Comparison of ENCODE assay signal across 9 cellular contexts in genomic region chr7:48035967-48036478, GRCh38. TPM values are rescaled to one million over a fixed set of nuclear protein-coding genes. Genes with fewer than 3 reads are reported as not detected.
DNase-seq lines count a peak whose midpoint lies in the region; ATAC-seq and TF ChIP-seq lines count a peak whose summit lies in the region.
"Had no signal": no experiment of that assay in that cellular context is flagged by ENCODE, and none has a peak within 500 bp of the region (broad histone marks: within the 10 kb centered on the region; RNA-seq: fewer than 3 reads in every experiment).

No MANE protein-coding gene starts in this region.

- no peak for ATAC-seq in effector memory CD8-positive, alpha-beta T cell (replicated peaks)
- no peak for ATAC-seq in GM18502 (IDR thresholded peaks at IDR 0.05; ENCODE audit: poor library complexity, unreplicated experiment)
- no peak for ATAC-seq in HG03469 (IDR thresholded peaks at IDR 0.05; ENCODE audit: unreplicated experiment)

- peak overlapping the region; percentile 63 for H2AFZ ChIP-seq in OCI-LY7 (ENCODE audit: low read length)

- DNase-seq in NCI-H146 (lab: John Stamatoyannopoulos, UW) (peak; percentile 24), NCI-H146 treated with DMSO at 0.1 percent for 48 hours (lab: John Stamatoyannopoulos, UW; ENCODE audit: unreplicated experiment) (no peak), OCI-LY7 (ENCODE audit: low spot score) (no peak)
- peak in 1 of 3 experiments; percentile 8 for DNase-seq in effector memory CD8-positive, alpha-beta T cell
- DNase-seq in activated CD4-positive, CD25-positive, alpha-beta regulatory T cell (lab: John Stamatoyannopoulos, UW) = no peak

- H3K4me2 ChIP-seq in OCI-LY7 (ENCODE audit: low read length) = peak overlapping the region; percentile 82

- peaks cover 7 to 8% of the 10 kb centered on the region in 2 donors for H3K4me1 Mint-ChIP-seq in effector memory CD8-positive, alpha-beta T cell (ENCODE audit: low read depth in 2 of 2)

- intact Hi-C loops in OCI-LY7 (cut with micrococcal nuclease; ENCODE audit: unreplicated experiment) = loop anchor here (2.0 to 5.0 kb wide), 2 partner anchors 45 to 76 kb away; no protein-coding TSS in a partner anchor

- peaks cover 13 to 27% of the 10 kb centered on the region in 2 donors for H3K27me3 Mint-ChIP-seq in effector memory CD8-positive, alpha-beta T cell

- H3K36me3 ChIP-seq in OCI-LY7 (ENCODE audit: insufficient read depth, low read length) (no peaks in the 10 kb centered on the region), muscle layer of colon (ENCODE audit: insufficient read depth, low read length) (no peaks in the 10 kb centered on the region)

- H3K27me3 ChIP-seq in muscle layer of colon (ENCODE audit: control insufficient read depth in 1 of 2, insufficient read depth in 2 of 2, low read length in 2 of 2) = peaks cover 4 to 20% of the 10 kb centered on the region in 2 donors

- peaks cover 8% of the 10 kb centered on the region for H3K36me3 Mint-ChIP-seq in effector memory CD8-positive, alpha-beta T cell (ENCODE audit: insufficient read depth)

- no peak overlapping the region for H3K27ac ChIP-seq in OCI-LY7 (ENCODE audit: low read depth, low read length, poor library complexity, severe bottlenecking)
- no peak overlapping the region for H3K27ac ChIP-seq in muscle layer of colon (ENCODE audit: low read depth, low read length)
- H3K27ac ChIP-seq: C4-2B had no signal

- H3K4me3 ChIP-seq in OCI-LY7 (ENCODE audit: low read depth, low read length, poor library complexity, severe bottlenecking) (peak overlapping the region; percentile 73), muscle layer of colon (ENCODE audit: low read depth in 1 of 2, low read length in 2 of 2) (peak overlapping the region; percentile 21 to 61)

- POLR2A ChIA-PET in OCI-LY7 (lab: Charles Lee) = no interaction called here

- TF ChIP-seq CTCF in OCI-LY7 (conservative IDR thresholded peaks at IDR 0.05; ENCODE audit: low read length) = no peak

- H3K79me2 ChIP-seq in OCI-LY7 (ENCODE audit: insufficient read depth, low read depth, low read length) = no peaks in the 10 kb centered on the region

- H4K20me1 ChIP-seq in OCI-LY7 (ENCODE audit: insufficient read depth, low read length) = no peaks in the 10 kb centered on the region

- no peak overlapping the region for H3K9ac ChIP-seq in muscle layer of colon (ENCODE audit: low read length)

- no peaks in the 10 kb centered on the region for H3K9me3 Mint-ChIP-seq in effector memory CD8-positive, alpha-beta T cell

- no TSS peak for BruUV-seq in OCI-LY7 (replicated peaks; lab: Mats Ljungman, UMichigan)

- H3K4me1 ChIP-seq in OCI-LY7 (ENCODE audit: insufficient read depth, low read length, poor library complexity, severe bottlenecking) = no peaks in the 10 kb centered on the region
- peaks cover 10% of the 10 kb centered on the region for H3K4me1 ChIP-seq in muscle layer of colon (ENCODE audit: insufficient read depth, low read length)

- no peaks in the 10 kb centered on the region for H3K9me3 ChIP-seq in OCI-LY7 (ENCODE audit: low read length)
- no peaks in the 10 kb centered on the region for H3K9me3 ChIP-seq in muscle layer of colon (ENCODE audit: low read length)

- peak overlapping the region; percentile 85 to 86 for H3K27ac Mint-ChIP-seq in effector memory CD8-positive, alpha-beta T cell

- CTCF ChIA-PET in OCI-LY7 (lab: Charles Lee; ENCODE audit: unreplicated experiment) = no interaction called here

- no peaks in the 10 kb centered on the region for H3K9me2 ChIP-seq in OCI-LY7 (ENCODE audit: insufficient read depth, low read length)

- H3K4me3 Mint-ChIP-seq in effector memory CD8-positive, alpha-beta T cell = peak overlapping the region; percentile 82 to 87

RNA-seq across cellular contexts. Expression of gene C7orf57, which starts 0.7 kb away (rescaled TPM):
- 0.25 and 0.59 TPM in 2 replicates for total RNA-seq in OCI-LY7 (2014; rRNA removed; shearing (Covaris generic))
- 0.18 and 0.29 TPM in 2 replicates for total RNA-seq in OCI-LY7 (2022)

RNA-seq across cellular contexts. Expression of gene SUN3, which starts 7.1 kb away (rescaled TPM):
- total RNA-seq in OCI-LY7 (2014; rRNA removed; shearing (Covaris generic)) = not detected in 2 replicates
- total RNA-seq in OCI-LY7 (2022) = 2.7 and 2.9 TPM in 2 replicates

RNA-seq across cellular contexts. Expression of gene UPP1, which starts 53.0 kb away (rescaled TPM):
- 7.0 and 9.1 TPM in 2 replicates for total RNA-seq in OCI-LY7 (2014; rRNA removed; shearing (Covaris generic))
- 1.8 and 2.1 TPM in 2 replicates for total RNA-seq in OCI-LY7 (2022)

RNA-seq across cellular contexts. Expression of gene HUS1, which starts 56.6 kb away (rescaled TPM):
- total RNA-seq in OCI-LY7 (2014; rRNA removed; shearing (Covaris generic)) = 24.7 and 28.2 TPM in 2 replicates
- total RNA-seq in OCI-LY7 (2022) = 44.5 and 44.8 TPM in 2 replicates
